In the genomic region with DNA sequence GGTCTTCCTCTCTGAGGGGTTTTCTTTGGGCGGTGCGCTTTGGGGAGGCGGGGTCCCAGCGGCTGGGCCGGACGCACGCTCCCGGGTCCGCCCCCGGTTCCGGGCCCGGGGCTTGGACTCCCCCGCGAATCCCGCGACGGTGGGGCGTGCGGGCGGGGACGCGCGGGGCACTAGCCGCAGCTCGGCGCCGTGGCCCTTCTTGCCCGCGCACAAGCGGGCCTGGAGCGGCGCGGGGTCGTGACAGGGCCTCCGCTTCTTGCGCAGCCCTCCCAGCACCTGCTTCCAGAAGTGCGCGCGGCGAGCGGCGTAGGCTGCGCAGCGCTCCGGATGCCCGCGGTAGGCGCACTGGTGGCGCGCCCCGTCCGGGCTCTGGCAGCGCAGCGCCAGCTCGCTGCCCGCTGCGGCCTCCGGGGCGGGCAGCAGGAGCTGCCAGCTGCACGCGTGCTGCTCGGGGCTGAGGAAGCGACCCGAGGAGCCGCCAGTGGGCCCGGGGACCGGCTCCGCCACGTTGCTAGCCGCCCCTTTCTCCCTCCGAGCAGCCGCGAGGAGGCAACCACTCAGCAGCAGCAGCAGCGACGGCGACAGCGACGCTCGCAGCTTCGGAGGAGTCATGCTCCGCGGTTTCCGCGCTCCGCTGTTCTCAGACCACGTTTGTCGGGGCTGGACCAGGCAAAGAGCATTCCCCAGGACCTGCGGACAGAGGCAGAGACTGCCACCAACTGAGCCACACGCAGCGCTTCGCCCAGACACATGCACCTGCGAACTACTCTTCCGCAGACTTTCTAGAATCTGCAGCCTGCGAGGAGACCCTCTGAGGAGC, we compare ENCODE assay signal across 8 cellular contexts. TPM values are rescaled to one million over a fixed set of nuclear protein-coding genes. Genes with fewer than 3 reads are reported as not detected.
A peak's percentile ranks its signal among the peaks of the same experiment; 100 is the strongest.
DNase-seq lines count a peak whose midpoint lies in the region; ATAC-seq lines count a peak whose summit lies in the region.

No MANE protein-coding gene starts in this region.

- H3K9me3 Mint-ChIP-seq in CD4-positive, alpha-beta memory T cell: peaks cover 0 to 2% (median 0%) of the 10 kb centered on the region in 8 donors
- no peaks in the 10 kb centered on the region for H3K9me3 Mint-ChIP-seq in activated CD8-positive, alpha-beta T cell treated with anti-CD3 and anti-CD28 coated beads, Interleukin-2, amount 10 ng/mL, durations not matched to agents 7 days and 5 days (ENCODE audit: insufficient read depth)
- H3K9me3 Mint-ChIP-seq in effector memory CD8-positive, alpha-beta T cell: no peaks in the 10 kb centered on the region

- peaks cover 0 to 4% of the 10 kb centered on the region in 2 donors for H3K27me3 Mint-ChIP-seq in CD4-positive, alpha-beta memory T cell
- peaks cover 10% of the 10 kb centered on the region for H3K27me3 Mint-ChIP-seq in activated CD8-positive, alpha-beta T cell treated with anti-CD3 and anti-CD28 coated beads, Interleukin-2, amount 10 ng/mL, durations not matched to agents 7 days and 5 days (ENCODE audit: low read depth)
- H3K27me3 Mint-ChIP-seq in effector memory CD8-positive, alpha-beta T cell: peaks cover 0 to 8% of the 10 kb centered on the region in 2 donors

- no peaks in the 10 kb centered on the region for H3K36me3 ChIP-seq in CD4-positive, alpha-beta memory T cell (ENCODE audit: insufficient read depth, low read length)

- peaks cover 0 to 3% of the 10 kb centered on the region in 2 donors for H3K36me3 Mint-ChIP-seq in CD4-positive, alpha-beta memory T cell
- H3K36me3 Mint-ChIP-seq in activated CD8-positive, alpha-beta T cell treated with anti-CD3 and anti-CD28 coated beads, Interleukin-2, amount 10 ng/mL, durations not matched to agents 7 days and 5 days (ENCODE audit: low read depth): peaks cover 2% of the 10 kb centered on the region
- H3K36me3 Mint-ChIP-seq in effector memory CD8-positive, alpha-beta T cell (ENCODE audit: insufficient read depth): peaks cover 11% of the 10 kb centered on the region

- H3K4me1 ChIP-seq in CD4-positive, alpha-beta memory T cell (ENCODE audit: insufficient read depth, low read length): peaks cover 25% of the 10 kb centered on the region

- H3K9me3 ChIP-seq in CD4-positive, alpha-beta memory T cell (ENCODE audit: control insufficient read depth in 1 of 2, low read length in 2 of 2): no peaks in the 10 kb centered on the region

- no peaks in the 10 kb centered on the region for H3K27me3 ChIP-seq in CD4-positive, alpha-beta memory T cell (ENCODE audit: insufficient read depth, low read length)

- peak overlapping the region; percentile 68 to 72 for H3K4me3 ChIP-seq in CD4-positive, alpha-beta memory T cell (ENCODE audit: low read length in 2 of 2)

- peak; percentile 71 to 77 (median 77) for DNase-seq in CD4-positive, alpha-beta memory T cell
- peak; percentile 65 for DNase-seq in NCI-H748 treated with DMSO at 0.1 percent for 48 hours (lab: John Stamatoyannopoulos, UW)
- DNase-seq in activated CD8-positive, alpha-beta T cell treated with anti-CD3 and anti-CD28 coated beads, Interleukin-2, amount 10 ng/mL, durations not matched to agents 7 days and 5 days: peak; percentile 78
- DNase-seq in effector memory CD8-positive, alpha-beta T cell: peak; percentile 57 to 70 (median 61)
- DNase-seq in mesenteric fat pad (ENCODE audit: low spot score): peak; percentile 91
- DNase-seq in stimulated activated CD8-positive, alpha-beta memory T cell treated with anti-CD3 and anti-CD28 coated beads, Interleukin-15, amount 100 ng/mL, for 4 hours (ENCODE audit: low read depth in 2 of 2): peak; percentile 39 to 57

- H3K4me1 Mint-ChIP-seq in CD4-positive, alpha-beta memory T cell: peaks cover 15 to 26% (median 21%) of the 10 kb centered on the region in 4 donors
- H3K4me1 Mint-ChIP-seq in activated CD8-positive, alpha-beta T cell treated with anti-CD3 and anti-CD28 coated beads, Interleukin-2, amount 10 ng/mL, durations not matched to agents 7 days and 5 days (ENCODE audit: low read depth): peaks cover 23% of the 10 kb centered on the region
- H3K4me1 Mint-ChIP-seq in effector memory CD8-positive, alpha-beta T cell (ENCODE audit: low read depth in 2 of 2): peaks cover 19 to 27% of the 10 kb centered on the region in 2 donors

- H3K27ac Mint-ChIP-seq in CD4-positive, alpha-beta memory T cell: peak overlapping the region; percentile 74 to 94 (median 85)
- H3K27ac Mint-ChIP-seq in activated CD8-positive, alpha-beta T cell treated with anti-CD3 and anti-CD28 coated beads, Interleukin-2, amount 10 ng/mL, durations not matched to agents 7 days and 5 days: peak overlapping the region; percentile 86
- H3K27ac Mint-ChIP-seq in effector memory CD8-positive, alpha-beta T cell: peak overlapping the region; percentile 75 to 93

- peak overlapping the region; percentile 67 for H3K27ac ChIP-seq in CD4-positive, alpha-beta memory T cell (ENCODE audit: low read depth, low read length)

- CTCF ChIA-PET in CD4-positive, alpha-beta memory T cell (lab: Charles Lee; ENCODE audit: partially characterized antibody): interaction anchor here (0.6 to 3.1 kb wide), 15 partner anchors 9 to 776 kb away, joined by 3 to 38 read pairs (median 6); partner anchors contain the start of genes BTAF1 and TNKS2
- CTCF ChIA-PET in activated CD8-positive, alpha-beta T cell treated with anti-CD3 and anti-CD28 coated beads, Interleukin-2, amount 10 ng/mL, durations not matched to agents 7 days and 5 days (lab: Charles Lee): interaction anchor here (0.6 to 2.6 kb wide), 22 partner anchors 9 to 610 kb away, joined by 3 to 20 read pairs (median 4); partner anchors contain the start of genes BTAF1 and TNKS2

- ATAC-seq in GM19351 (IDR thresholded peaks at IDR 0.05; ENCODE audit: unreplicated experiment) (peak; percentile 86), HG03469 (IDR thresholded peaks at IDR 0.05; ENCODE audit: unreplicated experiment) (peak; percentile 83)
- peak; percentile 91 for ATAC-seq in activated CD8-positive, alpha-beta T cell treated with anti-CD3 and anti-CD28 coated beads, Interleukin-2, amount 10 ng/mL, durations not matched to agents 7 days and 5 days
- ATAC-seq in effector memory CD8-positive, alpha-beta T cell (replicated peaks): peak; percentile 86

- POLR2A ChIA-PET in CD4-positive, alpha-beta memory T cell (lab: Charles Lee; ENCODE audit: partially characterized antibody): interaction anchor here (0.7 to 3.1 kb wide), 19 partner anchors 9 to 747 kb away, joined by 3 to 65 read pairs (median 4); partner anchors contain the start of genes BTAF1, CPEB3, HECTD2 and MARCHF5
- POLR2A ChIA-PET in activated CD8-positive, alpha-beta T cell treated with anti-CD3 and anti-CD28 coated beads, Interleukin-2, amount 10 ng/mL, durations not matched to agents 7 days and 5 days (lab: Charles Lee): interaction anchor here (0.6 to 3.1 kb wide), 11 partner anchors 10 to 112 kb away, joined by 3 to 19 read pairs (median 4); partner anchors contain the start of genes BTAF1 and TNKS2

- peak overlapping the region; percentile 89 to 97 (median 93) for H3K4me3 Mint-ChIP-seq in CD4-positive, alpha-beta memory T cell
- H3K4me3 Mint-ChIP-seq in activated CD8-positive, alpha-beta T cell treated with anti-CD3 and anti-CD28 coated beads, Interleukin-2, amount 10 ng/mL, durations not matched to agents 7 days and 5 days: peak overlapping the region; percentile 88
- peak overlapping the region; percentile 93 to 96 for H3K4me3 Mint-ChIP-seq in effector memory CD8-positive, alpha-beta T cell

- intact Hi-C loops in CD4-positive, alpha-beta memory T cell (cut with micrococcal nuclease): loop anchor here (1.0 to 5.0 kb wide), 5 partner anchors 15 to 684 kb away; partner anchors contain the start of genes BTAF1, HECTD2, KIF11 and TNKS2

RNA-seq across cellular contexts. Expression of gene FGFBP3, which starts 0.7 kb away (rescaled TPM):
- total RNA-seq in CD4-positive, alpha-beta memory T cell: 1 to 10 TPM; 6.2 to 6.5 TPM
- 1 to 10 TPM; 1.1 to 2.6 TPM for polyA plus RNA-seq in CD4-positive, alpha-beta memory T cell
- 1 to 10 TPM; 1.0 to 1.5 TPM for total RNA-seq in activated CD8-positive, alpha-beta T cell treated with anti-CD3 and anti-CD28 coated beads, Interleukin-2, amount 10 ng/mL, durations not matched to agents 7 days and 5 days
- total RNA-seq in mesenteric fat pad: 1.1 TPM

RNA-seq across cellular contexts. Expression of gene BTAF1, which starts 15.0 kb away (rescaled TPM):
- 10 to 100 TPM; 69.1 to 76.9 TPM for total RNA-seq in CD4-positive, alpha-beta memory T cell
- polyA plus RNA-seq in CD4-positive, alpha-beta memory T cell: 10 to 100 TPM in 1 of 2 donors, 1 to 10 TPM in 1; 6.0 to 13.9 TPM
- 10 to 100 TPM; 40.9 to 41.0 TPM for total RNA-seq in activated CD8-positive, alpha-beta T cell treated with anti-CD3 and anti-CD28 coated beads, Interleukin-2, amount 10 ng/mL, durations not matched to agents 7 days and 5 days
- 30.9 TPM for total RNA-seq in mesenteric fat pad

Comparison
In these comparisons a context has a peak if more than half of its experiments do, and no peak if none do; other contexts are left out.
1. Peak in every context shown above with its lines: DNase-seq, ATAC-seq, H3K4me3 ChIP-seq and H3K27ac ChIP-seq.